8 cellular contexts compared by ENCODE assay signal in the genomic region with DNA sequence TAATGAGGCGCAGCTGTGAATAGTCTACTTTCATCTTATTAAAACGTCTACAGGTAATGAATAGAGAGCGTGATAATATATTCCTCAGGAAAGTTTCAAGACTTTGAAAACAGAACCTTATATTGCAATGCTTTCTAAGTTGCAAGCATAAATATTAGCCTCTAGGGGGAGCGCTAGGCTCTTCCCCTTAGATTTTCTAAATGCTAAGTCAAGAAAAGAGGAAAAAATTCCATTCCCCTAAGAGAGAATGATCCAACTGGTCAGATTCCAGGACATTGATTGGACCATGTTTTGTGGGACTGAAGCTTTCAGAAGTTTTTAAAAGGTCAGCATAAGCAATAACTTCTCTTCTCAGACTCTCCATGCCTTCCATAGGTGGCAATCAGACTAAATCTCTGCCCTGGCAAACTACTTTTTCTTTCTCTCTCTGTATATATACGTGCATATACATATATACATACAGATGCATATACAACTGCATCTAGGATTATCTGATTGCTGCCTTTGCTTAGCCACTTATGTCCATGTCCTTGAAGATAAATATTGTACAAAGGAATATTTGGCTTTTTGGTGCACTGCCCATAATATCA.
DNase-seq lines count a peak whose midpoint lies in the region; ATAC-seq and TF ChIP-seq lines count a peak whose summit lies in the region.

No MANE protein-coding gene starts in this region.

- H3K4me3 ChIP-seq in BJ (ENCODE audit: low read depth, low read length), result no peak overlapping the region
- no peak overlapping the region for H3K4me3 ChIP-seq in esophagus muscularis mucosa

- peak; percentile 82 for TF ChIP-seq CTCF in BJ (IDR thresholded peaks at IDR 0.05; ENCODE audit: insufficient read depth, low read depth, low read length)
- TF ChIP-seq CTCF in esophagus muscularis mucosa (IDR thresholded peaks at IDR 0.05), result peak; percentile 75 to 92 (median 90)

- no peaks in the 10 kb centered on the region for H3K9me3 ChIP-seq in esophagus muscularis mucosa

- no peaks in the 10 kb centered on the region for H3K27me3 ChIP-seq in BJ (ENCODE audit: control insufficient read depth, insufficient read depth, low read length)
- H3K27me3 ChIP-seq in esophagus muscularis mucosa, result no peaks in the 10 kb centered on the region

- 33% methylated on average over 5 of the region's 5 CpGs for WGBS in esophagus muscularis mucosa

- TF ChIP-seq EP300 in esophagus muscularis mucosa (IDR thresholded peaks at IDR 0.05), result no peak

- POLR2A ChIA-PET in BJ (lab: Charles Lee), result interaction anchor here (0.6 kb wide), 2 partner anchors 111 to 493 kb away, joined by 3 to 5 read pairs; a partner anchor contains a TSS

- H3K36me3 ChIP-seq in BJ (ENCODE audit: control insufficient read depth, insufficient read depth, low read length) (no peaks in the 10 kb centered on the region), esophagus muscularis mucosa (no peaks in the 10 kb centered on the region)

- peaks cover 43 to 58% (median 47%) of the 10 kb centered on the region in 4 donors for H3K4me1 ChIP-seq in esophagus muscularis mucosa

- CTCF ChIA-PET in BJ (lab: Yijun Ruan, JAX), result interaction anchor here (0.8 to 2.6 kb wide), 13 partner anchors 9 to 480 kb away, joined by 3 to 15 read pairs (median 4); no protein-coding TSS in a partner anchor

- peak; percentile 62 for ATAC-seq in GM18502 (IDR thresholded peaks at IDR 0.05; ENCODE audit: poor library complexity, unreplicated experiment)
- no peak for ATAC-seq in GM18861 (IDR thresholded peaks at IDR 0.05; ENCODE audit: unreplicated experiment)

- TF ChIP-seq POLR2A in esophagus muscularis mucosa (IDR thresholded peaks at IDR 0.05; ENCODE audit: low read depth), result no peak

- peak overlapping the region in 1 of 4 donors; percentile 33 for H3K27ac ChIP-seq in esophagus muscularis mucosa (replicated peaks in 1 of 4)

- intact Hi-C loops in esophagus muscularis mucosa (cut with DNase I), result loop anchor here (10.0 kb wide), 3 partner anchors 212 to 732 kb away; no protein-coding TSS in a partner anchor

- DNase-seq in BJ (ENCODE audit: low read depth) (no peak), LHCN-M2 (ENCODE audit: low read depth) (peak; percentile 73), SW480 (ENCODE audit: low spot score) (peak; percentile 54), esophagus muscularis mucosa (ENCODE audit: extremely low spot score) (no peak), non-pigmented ciliary epithelial cell (ENCODE audit: low read depth) (peak; percentile 43), ureter (ENCODE audit: low spot score) (no peak)

Comparison
In these comparisons a context has a peak if more than half of its experiments do, and no peak if none do; other contexts are left out.
1. DNase-seq: peak in LHCN-M2 (single experiment), SW480 (single experiment) and non-pigmented ciliary epithelial cell (single experiment); none in BJ (single experiment), esophagus muscularis mucosa (single experiment) and ureter (single experiment).